ENCODE assay signal across 21 cellular contexts in genomic region chr6:170020041-170020583, GRCh38.
DNase-seq lines count a peak whose midpoint lies in the region; ATAC-seq and TF ChIP-seq lines count a peak whose summit lies in the region.
"Had no signal": no experiment of that assay in that cellular context is flagged by ENCODE, and none has a peak within 500 bp of the region (broad histone marks: within the 10 kb centered on the region; RNA-seq: fewer than 3 reads in every experiment).

No MANE protein-coding gene starts in this region.

- no peak for TF ChIP-seq CTCF in gastrocnemius medialis (IDR thresholded peaks at IDR 0.05 in 4 of 5, conservative IDR thresholded peaks at IDR 0.05 in 1 of 5)

- no peak for ATAC-seq in sciatic nerve
- no peak for ATAC-seq in gastrocnemius medialis
- ATAC-seq: A549, Panc1 had no signal

- no peaks in the 10 kb centered on the region for H3K36me3 ChIP-seq in gastrocnemius medialis

- in situ Hi-C loops in gastrocnemius medialis (cut with MboI; ENCODE audit: low sequenced_read_pairs in 4 of 4) = no loop called here

- no peak for TF ChIP-seq POLR2A in gastrocnemius medialis (IDR thresholded peaks at IDR 0.05)

- no peak overlapping the region for H3K4me3 ChIP-seq in gastrocnemius medialis
- H3K4me3 ChIP-seq: A549 had no signal

- H3K27ac ChIP-seq in gastrocnemius medialis = no peak overlapping the region
- H3K27ac ChIP-seq: A549, C4-2B, KMS-11 had no signal

- no peaks in the 10 kb centered on the region for H3K9me3 ChIP-seq in gastrocnemius medialis
- H3K9me3 ChIP-seq: A549 had no signal

- intact Hi-C loops in sciatic nerve (cut with DNase I) = no loop called here
- intact Hi-C loops in gastrocnemius medialis (cut with DNase I; ENCODE audit: low total_unique reads) = no loop called here

- peaks cover 0 to 8% of the 10 kb centered on the region in 2 donors for H3K4me1 ChIP-seq in gastrocnemius medialis
- H3K4me1 ChIP-seq: A549 had no signal

- DNase-seq in AG08395 (ENCODE audit: low spot score) (peak; percentile 54), HT1080 (ENCODE audit: low read depth) (peak; percentile 55), fibroblast of gingiva (ENCODE audit: low read depth) (peak; percentile 71), sciatic nerve (ENCODE audit: low spot score) (peak; percentile 35), SIG-M5 (lab: John Stamatoyannopoulos, UW) (no peak), NCI-H1417 (lab: John Stamatoyannopoulos, UW) (no peak), gastrocnemius medialis (no peak), pons (ENCODE audit: low spot score) (no peak)
- DNase-seq: COR-L47, DMS153, EL, HFFc6, NCI-H1048, NCI-H146, NCI-H2081 treated with DMSO at 0.1 percent for 48 hours, NCI-H524, SHP77 had no signal

- H3K27me3 ChIP-seq in gastrocnemius medialis = no peaks in the 10 kb centered on the region

Comparison
In these comparisons a context has a peak if more than half of its experiments do, and no peak if none do; other contexts are left out.
1. DNase-seq: peak in AG08395 (single experiment), HT1080 (single experiment), fibroblast of gingiva (single experiment) and sciatic nerve (single experiment); none in SIG-M5 (single experiment), NCI-H1417 (0 of 3), gastrocnemius medialis (0 of 2) and pons (single experiment).